Comparison of ENCODE assay signal across 19 cellular contexts in the genomic region with DNA sequence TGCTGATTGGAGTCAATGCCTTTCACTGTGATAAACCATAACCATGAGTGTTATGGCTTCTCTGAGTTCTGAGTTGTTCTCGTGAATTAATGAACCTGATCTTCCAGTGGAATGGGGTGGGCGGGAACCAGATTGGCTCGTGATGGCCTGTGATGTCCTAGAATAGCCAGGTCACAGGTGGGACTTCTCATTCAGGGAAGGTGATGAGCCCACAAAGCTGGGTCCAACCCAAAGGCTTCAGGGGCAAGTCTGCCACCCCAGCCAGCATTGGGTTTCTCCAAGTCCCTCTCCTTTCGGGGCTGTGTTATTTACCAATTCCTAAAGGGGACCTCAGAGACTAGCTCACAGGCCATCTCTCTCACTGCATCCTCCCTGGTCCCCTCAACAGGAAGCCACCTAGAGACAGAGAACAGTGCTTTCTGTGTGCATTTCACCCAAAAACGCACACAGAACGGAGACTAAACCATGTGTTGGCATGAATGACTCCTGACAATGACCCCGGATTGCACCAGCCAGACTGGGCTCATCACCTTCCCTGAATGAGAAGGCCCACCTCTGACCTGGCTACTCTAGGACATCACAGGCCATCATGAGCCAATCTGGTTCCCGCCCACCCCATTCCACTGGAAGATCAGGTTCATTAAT.
DNase-seq lines count a peak whose midpoint lies in the region; ATAC-seq and TF ChIP-seq lines count a peak whose summit lies in the region.
"Had no signal": no experiment of that assay in that cellular context is flagged by ENCODE, and none has a peak within 500 bp of the region (broad histone marks: within the 10 kb centered on the region; RNA-seq: fewer than 3 reads in every experiment).

No MANE protein-coding gene starts in this region.

- TF ChIP-seq CTCF in right atrium auricular region (IDR thresholded peaks at IDR 0.05) (no peak), colonic mucosa (IDR thresholded peaks at IDR 0.05) (no peak)

- no peak overlapping the region for H3K27ac ChIP-seq in right atrium auricular region
- H3K27ac ChIP-seq in colonic mucosa = no peak overlapping the region

- H3K27me3 ChIP-seq in right atrium auricular region (no peaks in the 10 kb centered on the region), colonic mucosa (no peaks in the 10 kb centered on the region)
- H3K27me3 ChIP-seq: BE2C had no signal

- DNase-seq in right atrium auricular region (ENCODE audit: low spot score) = peak; percentile 42
- no peak for DNase-seq in left cardiac atrium
- DNase-seq in colonic mucosa = peak; percentile 13
- DNase-seq in left lobe of liver (ENCODE audit: low spot score) = peak; percentile 14
- DNase-seq in 8988T = no peak
- DNase-seq in stimulated activated CD4-positive, alpha-beta T cell treated with anti-CD3 and anti-CD28 coated beads, Interleukin-1b, Interleukin-23, amount 100 ng/mL, for 48 hours = no peak
- DNase-seq: BE2C; Caco-2; CD4-positive, alpha-beta T cell; DMS153; GDM1; KBM-7; NCI-H1105 treated with DMSO at 0.1 percent for 48 hours; NCI-H1694; NCI-H774; OCI-M1; Right ventricle myocardium superior had no signal

- H3K9me3 ChIP-seq in right atrium auricular region (no peaks in the 10 kb centered on the region), colonic mucosa (no peaks in the 10 kb centered on the region)
- H3K9me3 ChIP-seq: BE2C, Caco-2 had no signal

- intact Hi-C loops in left cardiac atrium (cut with DNase I) (no loop called here), colonic mucosa (cut with DNase I) (no loop called here)

- H3K4me1 ChIP-seq in right atrium auricular region = peaks cover 0 to 24% of the 10 kb centered on the region in 2 donors
- H3K4me1 ChIP-seq in colonic mucosa = no peaks in the 10 kb centered on the region
- H3K4me1 ChIP-seq: BE2C, Caco-2 had no signal

- H3K9ac ChIP-seq in colonic mucosa (ENCODE audit: low read depth in 2 of 2, low read length in 2 of 2) = no peak overlapping the region

- no peak for ATAC-seq in left cardiac atrium
- no peak for ATAC-seq in left lobe of liver
- ATAC-seq in HG03439 (IDR thresholded peaks at IDR 0.05; ENCODE audit: unreplicated experiment) = no peak

- H3K36me3 ChIP-seq in right atrium auricular region (no peaks in the 10 kb centered on the region), colonic mucosa (no peaks in the 10 kb centered on the region)
- H3K36me3 ChIP-seq: BE2C had no signal

- H3K4me3 ChIP-seq in right atrium auricular region (no peak overlapping the region), colonic mucosa (no peak overlapping the region)
- H3K4me3 ChIP-seq: GM23338 had no signal

Comparison
In these comparisons a context has a peak if more than half of its experiments do, and no peak if none do; other contexts are left out.
1. DNase-seq: peak in right atrium auricular region (single experiment), colonic mucosa (single experiment) and left lobe of liver (single experiment); none in left cardiac atrium (single experiment), 8988T (single experiment) and stimulated activated CD4-positive, alpha-beta T cell treated with anti-CD3 and anti-CD28 coated beads, Interleukin-1b, Interleukin-23, amount 100 ng/mL, for 48 hours (single experiment).